1 cellular context compared by ENCODE assay signal in genomic region chr7:48116043-48116442, GRCh38.
TF ChIP-seq lines count a peak whose summit lies in the region.

No MANE protein-coding gene starts in this region.

TF ChIP-seq in H1, 55 proteins besides CTCF, POLR2A, EP300 and RAD21:
- no peak for TF ChIP-seq SIRT6 (IDR thresholded peaks at IDR 0.05; ENCODE audit: low read length)
- no peak for TF ChIP-seq GABPA (IDR thresholded peaks at IDR 0.05; ENCODE audit: borderline replicate concordance, insufficient read depth, low read length)
- TF ChIP-seq YY1 (IDR thresholded peaks at IDR 0.05; ENCODE audit: low read depth, low read length): no peak
- TF ChIP-seq PHF8 (conservative IDR thresholded peaks at IDR 0.05; ENCODE audit: low read depth, low read length): no peak
- TF ChIP-seq HDAC6 (IDR thresholded peaks at IDR 0.05; ENCODE audit: low read depth, low read length): no peak
- no peak for TF ChIP-seq SP1 (IDR thresholded peaks at IDR 0.05; ENCODE audit: low read depth, low read length)
- no peak for TF ChIP-seq TBP (IDR thresholded peaks at IDR 0.05; ENCODE audit: low read depth, low read length)
- TF ChIP-seq ZNF274 (IDR thresholded peaks at IDR 0.05; ENCODE audit: borderline replicate concordance, extremely low read depth, low read length): no peak
